10 cellular contexts compared by ENCODE assay signal in genomic region chr4:6663596-6664393, GRCh38. TPM values are rescaled to one million over a fixed set of nuclear protein-coding genes. Genes with fewer than 3 reads are reported as not detected.
DNase-seq lines count a peak whose midpoint lies in the region; ATAC-seq and TF ChIP-seq lines count a peak whose summit lies in the region.
"Had no signal": no experiment of that assay in that cellular context is flagged by ENCODE, and none has a peak within 500 bp of the region (broad histone marks: within the 10 kb centered on the region; RNA-seq: fewer than 3 reads in every experiment).

No MANE protein-coding gene starts in this region.

- no peaks in the 10 kb centered on the region for H3K9me3 ChIP-seq in CD4-positive, CD25-positive, alpha-beta regulatory T cell (ENCODE audit: control insufficient read depth in 2 of 2, low read length in 2 of 2)
- H3K9me3 ChIP-seq in PC-9 (ENCODE audit: insufficient read depth, low read depth) (no peaks in the 10 kb centered on the region), heart right ventricle (no peaks in the 10 kb centered on the region), gastrocnemius medialis (no peaks in the 10 kb centered on the region)
- H3K9me3 ChIP-seq: body of pancreas had no signal

- H3K4me1 Mint-ChIP-seq in CD4-positive, CD25-positive, alpha-beta regulatory T cell: peaks cover 0 to 14% (median 2%) of the 10 kb centered on the region in 4 donors
- no peaks in the 10 kb centered on the region for H3K4me1 Mint-ChIP-seq in type B pancreatic cell (ENCODE audit: unreplicated experiment)

- no TSS peak for BruUV-seq in PC-9 (replicated peaks; lab: Mats Ljungman, UMichigan)

- no peaks in the 10 kb centered on the region for H3K36me3 ChIP-seq in CD4-positive, CD25-positive, alpha-beta regulatory T cell (ENCODE audit: control insufficient read depth, insufficient read depth, low read length)
- H3K36me3 ChIP-seq in PC-9 (ENCODE audit: low read depth) (no peaks in the 10 kb centered on the region), heart right ventricle (no peaks in the 10 kb centered on the region), gastrocnemius medialis (no peaks in the 10 kb centered on the region)

- H3K27ac Mint-ChIP-seq in CD4-positive, CD25-positive, alpha-beta regulatory T cell: no peak overlapping the region
- H3K27ac Mint-ChIP-seq in type B pancreatic cell: no peak overlapping the region

- WGBS in heart right ventricle, 2 donors: 9 to 16% methylated on average over 55 of the region's 55 CpGs

- no peak overlapping the region for H2AFZ ChIP-seq in PC-9

- CTCF ChIA-PET in PC-9 (lab: Charles Lee): interaction anchor here (0.6 kb wide), 1 partner anchor 420 kb away, joined by 5 read pairs; no protein-coding TSS in a partner anchor

- no peaks in the 10 kb centered on the region for H3K79me2 ChIP-seq in PC-9 (ENCODE audit: low read depth)

- intact Hi-C loops in PC-9 (cut with micrococcal nuclease; ENCODE audit: unreplicated experiment) (no loop called here), heart right ventricle (cut with DNase I) (no loop called here), gastrocnemius medialis (cut with DNase I; ENCODE audit: low total_unique reads) (no loop called here)

- no peaks in the 10 kb centered on the region for H3K36me3 Mint-ChIP-seq in CD4-positive, CD25-positive, alpha-beta regulatory T cell
- no peaks in the 10 kb centered on the region for H3K36me3 Mint-ChIP-seq in type B pancreatic cell

- H3K4me2 ChIP-seq in PC-9: peak overlapping the region; percentile 51; the same call in 1 of the 2 replicates

- POLR2A ChIA-PET in PC-9 (lab: Charles Lee; ENCODE audit: unreplicated experiment): interaction anchor here (0.6 kb wide), 1 partner anchor 82 kb away, joined by 3 read pairs; no protein-coding TSS in a partner anchor

- H3K27me3 ChIP-seq in CD4-positive, CD25-positive, alpha-beta regulatory T cell (ENCODE audit: control insufficient read depth, insufficient read depth, low read length): peaks cover 18% of the 10 kb centered on the region
- no peaks in the 10 kb centered on the region for H3K27me3 ChIP-seq in PC-9 (ENCODE audit: insufficient read depth, low read depth)
- peaks cover 0 to 63% (median 17%) of the 10 kb centered on the region in 7 donors for H3K27me3 ChIP-seq in heart right ventricle
- H3K27me3 ChIP-seq in gastrocnemius medialis: peaks cover 0 to 12% (median 4%) of the 10 kb centered on the region in 3 donors
- H3K27me3 ChIP-seq: body of pancreas had no signal

- H3K4me3 Mint-ChIP-seq in CD4-positive, CD25-positive, alpha-beta regulatory T cell: peak overlapping the region in 3 of 4 donors; percentile 26 to 56 (median 41)
- no peak overlapping the region for H3K4me3 Mint-ChIP-seq in type B pancreatic cell

- H3K4me1 ChIP-seq in CD4-positive, CD25-positive, alpha-beta regulatory T cell (ENCODE audit: control insufficient read depth, insufficient read depth, low read length, poor library complexity, severe bottlenecking): peaks cover 19% of the 10 kb centered on the region
- H3K4me1 ChIP-seq in PC-9 (replicated peaks; ENCODE audit: insufficient read depth) (peaks cover 8% of the 10 kb centered on the region), heart right ventricle (peaks cover 0 to 19% (median 12%) of the 10 kb centered on the region in 9 donors), gastrocnemius medialis (peaks cover 0 to 8% of the 10 kb centered on the region in 2 donors)

- no peak overlapping the region for H3K4me3 ChIP-seq in CD4-positive, CD25-positive, alpha-beta regulatory T cell (ENCODE audit: low read depth, low read length)
- H3K4me3 ChIP-seq in PC-9: no peak overlapping the region
- peak overlapping the region; percentile 18 to 56 (median 42) for H3K4me3 ChIP-seq in heart right ventricle
- peak overlapping the region; percentile 50 to 55 (median 52) for H3K4me3 ChIP-seq in gastrocnemius medialis
- H3K4me3 ChIP-seq: body of pancreas had no signal

- H3K9me2 ChIP-seq in PC-9 (ENCODE audit: insufficient read depth): no peaks in the 10 kb centered on the region

- DNase-seq in CD4-positive, CD25-positive, alpha-beta regulatory T cell: no peak
- no peak for DNase-seq in PC-9
- DNase-seq in heart right ventricle: no peak
- no peak for DNase-seq in gastrocnemius medialis
- no peak for DNase-seq in kidney tubule cell (ENCODE audit: low spot score)
- DNase-seq in type B pancreatic cell (ENCODE audit: extremely low spot score, unreplicated experiment): no peak
- no peak for DNase-seq in NK-92 treated with Interleukin-12 subunit alpha and Interleukin-12 subunit beta, amount 100 ng/mL, for 24 hours (lab: John Stamatoyannopoulos, UW)

- H3K27me3 Mint-ChIP-seq in CD4-positive, CD25-positive, alpha-beta regulatory T cell: peaks cover 48% of the 10 kb centered on the region
- H3K27me3 Mint-ChIP-seq in type B pancreatic cell: peaks cover 20% of the 10 kb centered on the region

- TF ChIP-seq CTCF in PC-9 (conservative IDR thresholded peaks at IDR 0.05) (no peak), heart right ventricle (IDR thresholded peaks at IDR 0.05) (no peak), gastrocnemius medialis (IDR thresholded peaks at IDR 0.05 in 4 of 5, conservative IDR thresholded peaks at IDR 0.05 in 1 of 5) (no peak), type B pancreatic cell (conservative IDR thresholded peaks at IDR 0.05) (no peak)

- no peak for TF ChIP-seq POLR2A in gastrocnemius medialis (IDR thresholded peaks at IDR 0.05)

- peaks cover 15% of the 10 kb centered on the region for H3F3A ChIP-seq in PC-9 (ENCODE audit: insufficient read depth, low read depth)

- H3K27ac ChIP-seq in CD4-positive, CD25-positive, alpha-beta regulatory T cell (ENCODE audit: insufficient read depth, low read length, poor library complexity, severe bottlenecking): no peak overlapping the region
- H3K27ac ChIP-seq in PC-9 (no peak overlapping the region), heart right ventricle (no peak overlapping the region), gastrocnemius medialis (peak overlapping the region in 1 of 4 donors; percentile 13)
- H3K27ac ChIP-seq: body of pancreas had no signal

- in situ Hi-C loops in gastrocnemius medialis (cut with MboI; ENCODE audit: low sequenced_read_pairs in 4 of 4): no loop called here

- ATAC-seq in CD4-positive, CD25-positive, alpha-beta regulatory T cell (ENCODE audit: low read depth in 2 of 2): no peak
- ATAC-seq in heart right ventricle: peak in 6 of 8 donors; percentile 10 to 50 (median 30)
- ATAC-seq in gastrocnemius medialis: peak; percentile 67 to 74
- no peak for ATAC-seq in GM18502 (IDR thresholded peaks at IDR 0.05; ENCODE audit: poor library complexity, unreplicated experiment)

- H4K20me1 ChIP-seq in PC-9 (ENCODE audit: insufficient read depth): no peaks in the 10 kb centered on the region

- no peaks in the 10 kb centered on the region for H3K9me3 Mint-ChIP-seq in CD4-positive, CD25-positive, alpha-beta regulatory T cell
- no peaks in the 10 kb centered on the region for H3K9me3 Mint-ChIP-seq in type B pancreatic cell

RNA-seq across cellular contexts. Expression of gene MRFAP1, which starts 23.3 kb away (rescaled TPM):
- 202 TPM for total RNA-seq in CD4-positive, CD25-positive, alpha-beta regulatory T cell
- polyA plus RNA-seq in CD4-positive, CD25-positive, alpha-beta regulatory T cell: 100 to 1,000 TPM; 148 to 188 (median 180) TPM
- total RNA-seq in PC-9 (2021) (278 and 291 TPM in 2 replicates), heart right ventricle (100 to 1,000 TPM; 222 to 268 (median 248) TPM), gastrocnemius medialis (100 to 1,000 TPM; 180 to 281 (median 206) TPM), type B pancreatic cell (ENCODE audit: low replicate concordance) (234 and 293 TPM in 2 replicates)
- polyA plus RNA-seq in heart right ventricle: 100 to 1,000 TPM; 163 to 445 TPM

RNA-seq across cellular contexts. Expression of gene S100P, which starts 29.9 kb away (rescaled TPM):
- total RNA-seq in CD4-positive, CD25-positive, alpha-beta regulatory T cell: not detected
- 1 to 10 TPM in 3 of 4 donors, not detected in 1; 1.2 to 4.1 (median 1.5) TPM for polyA plus RNA-seq in CD4-positive, CD25-positive, alpha-beta regulatory T cell
- 480 and 837 TPM in 2 replicates for total RNA-seq in PC-9 (2021)
- total RNA-seq in heart right ventricle: 1 to 10 TPM in 5 of 10 donors, under 1 TPM in 1, not detected in 4; 0.41 to 8.2 (median 1.6) TPM
- under 1 TPM; 0.22 to 0.68 TPM for polyA plus RNA-seq in heart right ventricle
- total RNA-seq in gastrocnemius medialis: 1 to 10 TPM in 1 of 4 donors, not detected in 3; 1.2 TPM
- total RNA-seq in type B pancreatic cell (ENCODE audit: low replicate concordance): 58.9 and 80.8 TPM in 2 replicates
- total RNA-seq: M059J had no signal

RNA-seq across cellular contexts. Expression of gene MRFAP1L1, which starts 45.9 kb away (rescaled TPM):
- 32.6 TPM for total RNA-seq in CD4-positive, CD25-positive, alpha-beta regulatory T cell
- polyA plus RNA-seq in CD4-positive, CD25-positive, alpha-beta regulatory T cell: 100 to 1,000 TPM; 139 to 156 (median 150) TPM
- total RNA-seq in PC-9 (2021): 51.4 and 52.1 TPM in 2 replicates
- total RNA-seq in heart right ventricle: 10 to 100 TPM; 37.5 to 49.9 (median 42.1) TPM
- polyA plus RNA-seq in heart right ventricle: 10 to 100 TPM; 61.5 to 73.7 TPM
- 10 to 100 TPM; 43.8 to 54.6 (median 46.9) TPM for total RNA-seq in gastrocnemius medialis
- 61.3 and 73.0 TPM in 2 replicates for total RNA-seq in type B pancreatic cell (ENCODE audit: low replicate concordance)

RNA-seq across cellular contexts. Expression of gene BLOC1S4, which starts 52.2 kb away (rescaled TPM):
- total RNA-seq in CD4-positive, CD25-positive, alpha-beta regulatory T cell: 27.5 TPM
- polyA plus RNA-seq in CD4-positive, CD25-positive, alpha-beta regulatory T cell: 100 to 1,000 TPM in 1 of 4 donors, 10 to 100 TPM in 3; 81.1 to 103 (median 94.8) TPM
- total RNA-seq in PC-9 (2021): 11.7 and 13.9 TPM in 2 replicates
- 10 to 100 TPM in 1 of 10 donors, 1 to 10 TPM in 9; 4.4 to 10.2 (median 7.0) TPM for total RNA-seq in heart right ventricle
- polyA plus RNA-seq in heart right ventricle: 1 to 10 TPM; 4.8 to 7.8 TPM
- total RNA-seq in gastrocnemius medialis: 10 to 100 TPM; 15.7 to 25.7 (median 22.3) TPM
- 19.1 and 21.4 TPM in 2 replicates for total RNA-seq in type B pancreatic cell (ENCODE audit: low replicate concordance)

Comparison
In these comparisons a context has a peak if more than half of its experiments do, and no peak if none do; other contexts are left out.
1. ATAC-seq: peak in heart right ventricle (6 of 8) and gastrocnemius medialis (2 of 2); none in CD4-positive, CD25-positive, alpha-beta regulatory T cell (0 of 2) and GM18502 (single experiment).
2. H3K4me3 ChIP-seq: peak in heart right ventricle (10 of 10) and gastrocnemius medialis (4 of 4); none in CD4-positive, CD25-positive, alpha-beta regulatory T cell (single experiment) and PC-9 (single experiment).